21 cellular contexts compared by ENCODE assay signal in genomic region chr13:33034897-33035296, GRCh38. TPM values are rescaled to one million over a fixed set of nuclear protein-coding genes. Genes with fewer than 3 reads are reported as not detected.
A peak's percentile ranks its signal among the peaks of the same experiment; 100 is the strongest.
DNase-seq lines count a peak whose midpoint lies in the region; ATAC-seq and TF ChIP-seq lines count a peak whose summit lies in the region.
"Had no signal": no experiment of that assay in that cellular context is flagged by ENCODE, and none has a peak within 500 bp of the region (broad histone marks: within the 10 kb centered on the region; RNA-seq: fewer than 3 reads in every experiment).

No MANE protein-coding gene starts in this region.

- H3K27me3 ChIP-seq in adipocyte (replicated peaks; ENCODE audit: control insufficient read depth, insufficient read depth, low read length) (no peaks in the 10 kb centered on the region), lower lobe of right lung (ENCODE audit: low read depth) (no peaks in the 10 kb centered on the region), colonic mucosa (no peaks in the 10 kb centered on the region), A673 (replicated peaks; ENCODE audit: insufficient read depth, low read depth, low read length, poor library complexity) (no peaks in the 10 kb centered on the region)
- H3K27me3 ChIP-seq: SJCRH30 had no signal

- H3K36me3 ChIP-seq in adipocyte (ENCODE audit: control insufficient read depth, insufficient read depth, low read length, severe bottlenecking) (no peaks in the 10 kb centered on the region), lower lobe of right lung (no peaks in the 10 kb centered on the region), colonic mucosa (no peaks in the 10 kb centered on the region), A673 (ENCODE audit: insufficient read depth, low read length, poor library complexity, severe bottlenecking) (no peaks in the 10 kb centered on the region)
- H3K36me3 ChIP-seq: SJCRH30 had no signal

- intact Hi-C loops in lower lobe of right lung (cut with DNase I): no loop called here
- intact Hi-C loops in colonic mucosa (cut with DNase I): no loop called here
- intact Hi-C loops in A673 (cut with micrococcal nuclease; ENCODE audit: unreplicated experiment): no loop called here

- no TSS peak for BruUV-seq in A673 (replicated peaks; lab: Mats Ljungman, UMichigan)

- H3K27ac ChIP-seq in lower lobe of right lung: no peak overlapping the region
- H3K27ac ChIP-seq in colonic mucosa: no peak overlapping the region
- no peak overlapping the region for H3K27ac ChIP-seq in A673 (ENCODE audit: low read depth, low read length, poor library complexity, severe bottlenecking)
- H3K27ac ChIP-seq: KMS-11, SJCRH30 had no signal

- CTCF ChIA-PET in A673 (lab: Charles Lee): no interaction called here

- TF ChIP-seq CTCF in AG10803 (conservative IDR thresholded peaks at IDR 0.05; ENCODE audit: low read length) (no peak), lower lobe of right lung (IDR thresholded peaks at IDR 0.05) (no peak), colonic mucosa (IDR thresholded peaks at IDR 0.05) (no peak), A673 (conservative IDR thresholded peaks at IDR 0.05; ENCODE audit: low read depth, low read length) (no peak)

- H3K9ac ChIP-seq in adipocyte (ENCODE audit: low read length): peak overlapping the region; percentile 56
- H3K9ac ChIP-seq in colonic mucosa (ENCODE audit: low read depth in 2 of 2, low read length in 2 of 2): no peak overlapping the region
- H3K9ac ChIP-seq: KMS-11 had no signal

- H3K4me1 ChIP-seq in adipocyte (ENCODE audit: control insufficient read depth, insufficient read depth, low read length) (peaks cover 20% of the 10 kb centered on the region), lower lobe of right lung (peaks cover 10% of the 10 kb centered on the region), colonic mucosa (no peaks in the 10 kb centered on the region), A673 (ENCODE audit: insufficient read depth, low read length, poor library complexity, severe bottlenecking) (peaks cover 10% of the 10 kb centered on the region)
- H3K4me1 ChIP-seq: SJCRH30 had no signal

- H3K9me3 ChIP-seq in adipocyte (ENCODE audit: control insufficient read depth, low read length) (no peaks in the 10 kb centered on the region), lower lobe of right lung (no peaks in the 10 kb centered on the region), colonic mucosa (no peaks in the 10 kb centered on the region), A673 (ENCODE audit: low read depth, low read length, poor library complexity, severe bottlenecking) (no peaks in the 10 kb centered on the region)
- H3K9me3 ChIP-seq: SJCRH30 had no signal

- H3K4me3 ChIP-seq in AG10803 (ENCODE audit: low read length) (no peak overlapping the region), adipocyte (ENCODE audit: low read length) (no peak overlapping the region), lower lobe of right lung (no peak overlapping the region), colonic mucosa (no peak overlapping the region), A673 (ENCODE audit: low read depth, low read length, poor library complexity, severe bottlenecking) (no peak overlapping the region)
- H3K4me3 ChIP-seq: SJCRH30 had no signal

- POLR2A ChIA-PET in A673 (lab: Charles Lee; ENCODE audit: low non-redundant PET): no interaction called here

- peak; percentile 25 for DNase-seq in AG10803 (ENCODE audit: low read depth)
- peak; percentile 78 to 93 for DNase-seq in NOMO-1 (lab: John Stamatoyannopoulos, UW; ENCODE audit: unreplicated experiment in 2 of 2)
- no peak for DNase-seq in adipocyte (ENCODE audit: low read depth)
- no peak for DNase-seq in lower lobe of right lung
- DNase-seq in ecto neural progenitor cell (ENCODE audit: low spot score): no peak
- DNase-seq in colonic mucosa: no peak
- no peak for DNase-seq in A673 (ENCODE audit: low spot score)
- DNase-seq: CD8-positive, alpha-beta memory T cell; GF-D8; GOT3; HFFc6; NCI-H1417; NCI-H1930; NCI-H2171; NCI-H774; SJCRH30 had no signal

- ATAC-seq in lower lobe of right lung: peak; percentile 50 to 54
- no peak for ATAC-seq in HG02763 (IDR thresholded peaks at IDR 0.05; ENCODE audit: unreplicated experiment)

RNA-seq across cellular contexts. Expression of gene KL, which starts 18.7 kb away (rescaled TPM):
- total RNA-seq in lower lobe of right lung: 14.7 TPM
- total RNA-seq in colonic mucosa: 1 to 10 TPM in 1 of 2 donors, under 1 TPM in 1; 0.57 to 1.9 TPM
- 1.1 and 1.5 TPM in 2 replicates for total RNA-seq in A673 (2021)
- total RNA-seq: MCF 10A, OCI-LY7, RPMI7951, SJCRH30 had no signal

Comparison
In these comparisons a context has a peak if more than half of its experiments do, and no peak if none do; other contexts are left out.
1. DNase-seq: peak in AG10803 (single experiment) and NOMO-1 (2 of 2); none in adipocyte (single experiment), lower lobe of right lung (single experiment), ecto neural progenitor cell (single experiment), colonic mucosa (single experiment) and A673 (single experiment).